In the genomic region with DNA sequence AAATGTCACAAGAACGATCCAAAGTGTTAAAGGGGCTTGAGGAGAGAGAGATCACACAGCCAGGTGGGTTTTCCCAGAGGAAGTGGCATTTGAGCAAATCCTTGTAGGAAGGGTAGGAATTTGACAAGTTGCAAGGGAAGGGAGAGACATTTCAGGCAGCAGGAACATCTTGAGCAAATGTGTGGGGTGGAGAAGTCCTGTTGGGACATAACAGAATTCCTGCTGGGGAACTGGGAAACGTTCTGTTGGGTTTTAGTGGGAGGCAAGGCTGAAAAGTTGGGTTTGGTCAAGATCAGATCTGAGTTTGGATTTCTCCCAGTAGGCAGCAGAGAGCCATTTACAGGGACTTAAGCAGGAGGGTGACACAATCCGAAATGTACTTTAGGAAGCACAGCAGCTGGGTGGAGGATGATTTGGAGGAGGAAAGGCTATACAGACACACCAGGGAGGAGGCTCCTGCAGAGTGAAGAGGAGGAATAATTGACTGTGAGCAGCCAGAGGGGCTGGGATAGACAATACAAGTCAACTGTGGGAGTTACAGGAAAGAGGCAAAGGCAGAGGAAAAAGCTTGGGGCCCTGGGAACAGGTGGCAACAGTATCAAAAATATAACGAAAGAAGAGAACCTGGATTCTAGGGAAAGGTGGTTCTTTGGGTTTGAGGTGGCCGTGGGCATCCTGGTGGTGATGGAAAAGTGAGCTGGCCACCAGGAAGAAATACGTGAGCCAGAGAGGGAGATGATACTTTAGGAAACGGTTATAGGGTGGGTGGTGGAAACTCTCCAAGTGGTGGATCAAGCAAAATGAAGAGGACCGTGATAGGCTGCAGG, we compare ENCODE assay signal across 1 cellular context.
TF ChIP-seq lines count a peak whose summit lies in the region.

No MANE protein-coding gene starts in this region.

TF ChIP-seq in WTC11, 78 proteins besides CTCF, POLR2A, EP300 and RAD21 (continued from another document):
- TF ChIP-seq, protein P1, sequence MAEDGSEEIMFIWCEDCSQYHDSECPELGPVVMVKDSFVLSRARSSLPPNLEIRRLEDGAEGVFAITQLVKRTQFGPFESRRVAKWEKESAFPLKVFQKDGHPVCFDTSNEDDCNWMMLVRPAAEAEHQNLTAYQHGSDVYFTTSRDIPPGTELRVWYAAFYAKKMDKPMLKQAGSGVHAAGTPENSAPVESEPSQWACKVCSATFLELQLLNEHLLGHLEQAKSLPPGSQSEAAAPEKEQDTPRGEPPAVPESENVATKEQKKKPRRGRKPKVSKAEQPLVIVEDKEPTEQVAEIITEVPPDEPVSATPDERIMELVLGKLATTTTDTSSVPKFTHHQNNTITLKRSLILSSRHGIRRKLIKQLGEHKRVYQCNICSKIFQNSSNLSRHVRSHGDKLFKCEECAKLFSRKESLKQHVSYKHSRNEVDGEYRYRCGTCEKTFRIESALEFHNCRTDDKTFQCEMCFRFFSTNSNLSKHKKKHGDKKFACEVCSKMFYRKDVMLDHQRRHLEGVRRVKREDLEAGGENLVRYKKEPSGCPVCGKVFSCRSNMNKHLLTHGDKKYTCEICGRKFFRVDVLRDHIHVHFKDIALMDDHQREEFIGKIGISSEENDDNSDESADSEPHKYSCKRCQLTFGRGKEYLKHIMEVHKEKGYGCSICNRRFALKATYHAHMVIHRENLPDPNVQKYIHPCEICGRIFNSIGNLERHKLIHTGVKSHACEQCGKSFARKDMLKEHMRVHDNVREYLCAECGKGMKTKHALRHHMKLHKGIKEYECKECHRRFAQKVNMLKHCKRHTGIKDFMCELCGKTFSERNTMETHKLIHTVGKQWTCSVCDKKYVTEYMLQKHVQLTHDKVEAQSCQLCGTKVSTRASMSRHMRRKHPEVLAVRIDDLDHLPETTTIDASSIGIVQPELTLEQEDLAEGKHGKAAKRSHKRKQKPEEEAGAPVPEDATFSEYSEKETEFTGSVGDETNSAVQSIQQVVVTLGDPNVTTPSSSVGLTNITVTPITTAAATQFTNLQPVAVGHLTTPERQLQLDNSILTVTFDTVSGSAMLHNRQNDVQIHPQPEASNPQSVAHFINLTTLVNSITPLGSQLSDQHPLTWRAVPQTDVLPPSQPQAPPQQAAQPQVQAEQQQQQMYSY (CRISPR knock-in tag; IDR thresholded peaks at IDR 0.05), result no peak
- TF ChIP-seq, protein P2, sequence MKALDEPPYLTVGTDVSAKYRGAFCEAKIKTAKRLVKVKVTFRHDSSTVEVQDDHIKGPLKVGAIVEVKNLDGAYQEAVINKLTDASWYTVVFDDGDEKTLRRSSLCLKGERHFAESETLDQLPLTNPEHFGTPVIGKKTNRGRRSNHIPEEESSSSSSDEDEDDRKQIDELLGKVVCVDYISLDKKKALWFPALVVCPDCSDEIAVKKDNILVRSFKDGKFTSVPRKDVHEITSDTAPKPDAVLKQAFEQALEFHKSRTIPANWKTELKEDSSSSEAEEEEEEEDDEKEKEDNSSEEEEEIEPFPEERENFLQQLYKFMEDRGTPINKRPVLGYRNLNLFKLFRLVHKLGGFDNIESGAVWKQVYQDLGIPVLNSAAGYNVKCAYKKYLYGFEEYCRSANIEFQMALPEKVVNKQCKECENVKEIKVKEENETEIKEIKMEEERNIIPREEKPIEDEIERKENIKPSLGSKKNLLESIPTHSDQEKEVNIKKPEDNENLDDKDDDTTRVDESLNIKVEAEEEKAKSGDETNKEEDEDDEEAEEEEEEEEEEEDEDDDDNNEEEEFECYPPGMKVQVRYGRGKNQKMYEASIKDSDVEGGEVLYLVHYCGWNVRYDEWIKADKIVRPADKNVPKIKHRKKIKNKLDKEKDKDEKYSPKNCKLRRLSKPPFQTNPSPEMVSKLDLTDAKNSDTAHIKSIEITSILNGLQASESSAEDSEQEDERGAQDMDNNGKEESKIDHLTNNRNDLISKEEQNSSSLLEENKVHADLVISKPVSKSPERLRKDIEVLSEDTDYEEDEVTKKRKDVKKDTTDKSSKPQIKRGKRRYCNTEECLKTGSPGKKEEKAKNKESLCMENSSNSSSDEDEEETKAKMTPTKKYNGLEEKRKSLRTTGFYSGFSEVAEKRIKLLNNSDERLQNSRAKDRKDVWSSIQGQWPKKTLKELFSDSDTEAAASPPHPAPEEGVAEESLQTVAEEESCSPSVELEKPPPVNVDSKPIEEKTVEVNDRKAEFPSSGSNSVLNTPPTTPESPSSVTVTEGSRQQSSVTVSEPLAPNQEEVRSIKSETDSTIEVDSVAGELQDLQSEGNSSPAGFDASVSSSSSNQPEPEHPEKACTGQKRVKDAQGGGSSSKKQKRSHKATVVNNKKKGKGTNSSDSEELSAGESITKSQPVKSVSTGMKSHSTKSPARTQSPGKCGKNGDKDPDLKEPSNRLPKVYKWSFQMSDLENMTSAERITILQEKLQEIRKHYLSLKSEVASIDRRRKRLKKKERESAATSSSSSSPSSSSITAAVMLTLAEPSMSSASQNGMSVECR (CRISPR knock-in tag; IDR thresholded peaks at IDR 0.05; ENCODE audit: borderline replicate concordance), result no peak
- TF ChIP-seq ZNF317 (CRISPR knock-in tag; IDR thresholded peaks at IDR 0.05; ENCODE audit: borderline replicate concordance, low read depth), result no peak
- TF ChIP-seq, protein P3, sequence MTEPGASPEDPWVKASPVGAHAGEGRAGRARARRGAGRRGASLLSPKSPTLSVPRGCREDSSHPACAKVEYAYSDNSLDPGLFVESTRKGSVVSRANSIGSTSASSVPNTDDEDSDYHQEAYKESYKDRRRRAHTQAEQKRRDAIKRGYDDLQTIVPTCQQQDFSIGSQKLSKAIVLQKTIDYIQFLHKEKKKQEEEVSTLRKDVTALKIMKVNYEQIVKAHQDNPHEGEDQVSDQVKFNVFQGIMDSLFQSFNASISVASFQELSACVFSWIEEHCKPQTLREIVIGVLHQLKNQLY (CRISPR knock-in tag; IDR thresholded peaks at IDR 0.05), result no peak
- TF ChIP-seq ZNF232 (CRISPR knock-in tag; IDR thresholded peaks at IDR 0.05), result no peak
- no peak for TF ChIP-seq ELF4 (CRISPR knock-in tag; IDR thresholded peaks at IDR 0.05; ENCODE audit: low read depth)
- no peak for TF ChIP-seq KAT7 (CRISPR knock-in tag; IDR thresholded peaks at IDR 0.05; ENCODE audit: borderline replicate concordance)
- no peak for TF ChIP-seq ZNF396 (CRISPR knock-in tag; IDR thresholded peaks at IDR 0.05; ENCODE audit: borderline replicate concordance)
- TF ChIP-seq, protein P4, sequence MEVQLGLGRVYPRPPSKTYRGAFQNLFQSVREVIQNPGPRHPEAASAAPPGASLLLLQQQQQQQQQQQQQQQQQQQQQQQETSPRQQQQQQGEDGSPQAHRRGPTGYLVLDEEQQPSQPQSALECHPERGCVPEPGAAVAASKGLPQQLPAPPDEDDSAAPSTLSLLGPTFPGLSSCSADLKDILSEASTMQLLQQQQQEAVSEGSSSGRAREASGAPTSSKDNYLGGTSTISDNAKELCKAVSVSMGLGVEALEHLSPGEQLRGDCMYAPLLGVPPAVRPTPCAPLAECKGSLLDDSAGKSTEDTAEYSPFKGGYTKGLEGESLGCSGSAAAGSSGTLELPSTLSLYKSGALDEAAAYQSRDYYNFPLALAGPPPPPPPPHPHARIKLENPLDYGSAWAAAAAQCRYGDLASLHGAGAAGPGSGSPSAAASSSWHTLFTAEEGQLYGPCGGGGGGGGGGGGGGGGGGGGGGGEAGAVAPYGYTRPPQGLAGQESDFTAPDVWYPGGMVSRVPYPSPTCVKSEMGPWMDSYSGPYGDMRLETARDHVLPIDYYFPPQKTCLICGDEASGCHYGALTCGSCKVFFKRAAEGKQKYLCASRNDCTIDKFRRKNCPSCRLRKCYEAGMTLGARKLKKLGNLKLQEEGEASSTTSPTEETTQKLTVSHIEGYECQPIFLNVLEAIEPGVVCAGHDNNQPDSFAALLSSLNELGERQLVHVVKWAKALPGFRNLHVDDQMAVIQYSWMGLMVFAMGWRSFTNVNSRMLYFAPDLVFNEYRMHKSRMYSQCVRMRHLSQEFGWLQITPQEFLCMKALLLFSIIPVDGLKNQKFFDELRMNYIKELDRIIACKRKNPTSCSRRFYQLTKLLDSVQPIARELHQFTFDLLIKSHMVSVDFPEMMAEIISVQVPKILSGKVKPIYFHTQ (CRISPR knock-in tag; IDR thresholded peaks at IDR 0.05), result no peak
- no peak for TF ChIP-seq HMGA2 (CRISPR knock-in tag; IDR thresholded peaks at IDR 0.05)
- TF ChIP-seq, protein P5, sequence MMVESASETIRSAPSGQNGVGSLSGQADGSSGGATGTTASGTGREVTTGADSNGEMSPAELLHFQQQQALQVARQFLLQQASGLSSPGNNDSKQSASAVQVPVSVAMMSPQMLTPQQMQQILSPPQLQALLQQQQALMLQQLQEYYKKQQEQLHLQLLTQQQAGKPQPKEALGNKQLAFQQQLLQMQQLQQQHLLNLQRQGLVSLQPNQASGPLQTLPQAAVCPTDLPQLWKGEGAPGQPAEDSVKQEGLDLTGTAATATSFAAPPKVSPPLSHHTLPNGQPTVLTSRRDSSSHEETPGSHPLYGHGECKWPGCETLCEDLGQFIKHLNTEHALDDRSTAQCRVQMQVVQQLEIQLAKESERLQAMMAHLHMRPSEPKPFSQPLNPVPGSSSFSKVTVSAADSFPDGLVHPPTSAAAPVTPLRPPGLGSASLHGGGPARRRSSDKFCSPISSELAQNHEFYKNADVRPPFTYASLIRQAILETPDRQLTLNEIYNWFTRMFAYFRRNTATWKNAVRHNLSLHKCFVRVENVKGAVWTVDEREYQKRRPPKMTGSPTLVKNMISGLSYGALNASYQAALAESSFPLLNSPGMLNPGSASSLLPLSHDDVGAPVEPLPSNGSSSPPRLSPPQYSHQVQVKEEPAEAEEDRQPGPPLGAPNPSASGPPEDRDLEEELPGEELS (CRISPR knock-in tag; IDR thresholded peaks at IDR 0.05), result no peak
- TF ChIP-seq, protein P6, sequence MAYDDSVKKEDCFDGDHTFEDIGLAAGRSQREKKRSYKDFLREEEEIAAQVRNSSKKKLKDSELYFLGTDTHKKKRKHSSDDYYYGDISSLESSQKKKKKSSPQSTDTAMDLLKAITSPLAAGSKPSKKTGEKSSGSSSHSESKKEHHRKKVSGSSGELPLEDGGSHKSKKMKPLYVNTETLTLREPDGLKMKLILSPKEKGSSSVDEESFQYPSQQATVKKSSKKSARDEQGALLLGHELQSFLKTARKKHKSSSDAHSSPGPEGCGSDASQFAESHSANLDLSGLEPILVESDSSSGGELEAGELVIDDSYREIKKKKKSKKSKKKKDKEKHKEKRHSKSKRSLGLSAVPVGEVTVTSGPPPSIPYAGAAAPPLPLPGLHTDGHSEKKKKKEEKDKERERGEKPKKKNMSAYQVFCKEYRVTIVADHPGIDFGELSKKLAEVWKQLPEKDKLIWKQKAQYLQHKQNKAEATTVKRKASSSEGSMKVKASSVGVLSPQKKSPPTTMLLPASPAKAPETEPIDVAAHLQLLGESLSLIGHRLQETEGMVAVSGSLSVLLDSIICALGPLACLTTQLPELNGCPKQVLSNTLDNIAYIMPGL (CRISPR knock-in tag; IDR thresholded peaks at IDR 0.05), result no peak
- TF ChIP-seq, protein P7, sequence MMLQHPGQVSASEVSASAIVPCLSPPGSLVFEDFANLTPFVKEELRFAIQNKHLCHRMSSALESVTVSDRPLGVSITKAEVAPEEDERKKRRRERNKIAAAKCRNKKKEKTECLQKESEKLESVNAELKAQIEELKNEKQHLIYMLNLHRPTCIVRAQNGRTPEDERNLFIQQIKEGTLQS (CRISPR knock-in tag; conservative IDR thresholded peaks at IDR 0.05), result no peak
- no peak for TF ChIP-seq FOXP1 (CRISPR knock-in tag; IDR thresholded peaks at IDR 0.05; ENCODE audit: borderline replicate concordance)
